In genomic region chr3:72274511-72275295, GRCh38 we compare ENCODE assay signal across 8 cellular contexts.
A peak's percentile ranks its signal among the peaks of the same experiment; 100 is the strongest.
DNase-seq lines count a peak whose midpoint lies in the region; ATAC-seq and TF ChIP-seq lines count a peak whose summit lies in the region.

No MANE protein-coding gene starts in this region.

- POLR2A ChIA-PET in activated naive CD8-positive, alpha-beta T cell treated with anti-CD3 and anti-CD28 coated beads, Interleukin-2, amount 10 ng/mL, durations not matched to agents 7 days and 5 days (lab: Charles Lee) = no interaction called here

- H3K4me3 Mint-ChIP-seq in activated naive CD8-positive, alpha-beta T cell treated with anti-CD3 and anti-CD28 coated beads, Interleukin-2, amount 10 ng/mL, durations not matched to agents 7 days and 5 days = peak overlapping the region; percentile 6
- no peak overlapping the region for H3K4me3 Mint-ChIP-seq in activated naive CD8-positive, alpha-beta T cell treated with anti-CD3 and anti-CD28 coated beads for 36 hours
- H3K4me3 Mint-ChIP-seq in mesothelial cell of epicardium = peak overlapping the region; percentile 15

- no peak for ATAC-seq in activated naive CD8-positive, alpha-beta T cell treated with anti-CD3 and anti-CD28 coated beads, Interleukin-2, amount 10 ng/mL, durations not matched to agents 7 days and 5 days (ENCODE audit: low read depth)
- ATAC-seq in HG03175 (IDR thresholded peaks at IDR 0.05; ENCODE audit: unreplicated experiment) = no peak
- no peak for ATAC-seq in GM21367 (IDR thresholded peaks at IDR 0.05; ENCODE audit: unreplicated experiment)
- no peak for ATAC-seq in GM18519 (IDR thresholded peaks at IDR 0.05; ENCODE audit: low FRiP score, unreplicated experiment)

- no peak for TF ChIP-seq CTCF in mesothelial cell of epicardium (IDR thresholded peaks at IDR 0.05; ENCODE audit: unreplicated experiment)

- no peak for DNase-seq in activated naive CD8-positive, alpha-beta T cell treated with anti-CD3 and anti-CD28 coated beads, Interleukin-2, amount 10 ng/mL, durations not matched to agents 7 days and 5 days
- no peak for DNase-seq in activated naive CD8-positive, alpha-beta T cell treated with anti-CD3 and anti-CD28 coated beads for 36 hours
- DNase-seq in NCI-H748 (lab: John Stamatoyannopoulos, UW; ENCODE audit: unreplicated experiment) = peak; percentile 76
- DNase-seq in central memory CD4-positive, alpha-beta T cell = peak; percentile 37
- no peak for DNase-seq in mesothelial cell of epicardium (ENCODE audit: low spot score in 2 of 2, unreplicated experiment in 2 of 2)

- no peaks in the 10 kb centered on the region for H3K9me3 Mint-ChIP-seq in activated naive CD8-positive, alpha-beta T cell treated with anti-CD3 and anti-CD28 coated beads, Interleukin-2, amount 10 ng/mL, durations not matched to agents 7 days and 5 days
- peaks cover 7% of the 10 kb centered on the region for H3K9me3 Mint-ChIP-seq in activated naive CD8-positive, alpha-beta T cell treated with anti-CD3 and anti-CD28 coated beads for 36 hours
- no peaks in the 10 kb centered on the region for H3K9me3 Mint-ChIP-seq in mesothelial cell of epicardium

- no peaks in the 10 kb centered on the region for H3K36me3 Mint-ChIP-seq in activated naive CD8-positive, alpha-beta T cell treated with anti-CD3 and anti-CD28 coated beads, Interleukin-2, amount 10 ng/mL, durations not matched to agents 7 days and 5 days
- H3K36me3 Mint-ChIP-seq in activated naive CD8-positive, alpha-beta T cell treated with anti-CD3 and anti-CD28 coated beads for 36 hours = no peaks in the 10 kb centered on the region
- no peaks in the 10 kb centered on the region for H3K36me3 Mint-ChIP-seq in mesothelial cell of epicardium

- H3K27ac Mint-ChIP-seq in activated naive CD8-positive, alpha-beta T cell treated with anti-CD3 and anti-CD28 coated beads, Interleukin-2, amount 10 ng/mL, durations not matched to agents 7 days and 5 days = no peak overlapping the region
- no peak overlapping the region for H3K27ac Mint-ChIP-seq in activated naive CD8-positive, alpha-beta T cell treated with anti-CD3 and anti-CD28 coated beads for 36 hours
- H3K27ac Mint-ChIP-seq in mesothelial cell of epicardium = peak overlapping the region; percentile 97

- H3K4me1 Mint-ChIP-seq in activated naive CD8-positive, alpha-beta T cell treated with anti-CD3 and anti-CD28 coated beads, Interleukin-2, amount 10 ng/mL, durations not matched to agents 7 days and 5 days = peaks cover 19% of the 10 kb centered on the region
- peaks cover 34% of the 10 kb centered on the region for H3K4me1 Mint-ChIP-seq in activated naive CD8-positive, alpha-beta T cell treated with anti-CD3 and anti-CD28 coated beads for 36 hours
- peaks cover 65% of the 10 kb centered on the region for H3K4me1 Mint-ChIP-seq in mesothelial cell of epicardium

- peaks cover 12% of the 10 kb centered on the region for H3K27me3 Mint-ChIP-seq in activated naive CD8-positive, alpha-beta T cell treated with anti-CD3 and anti-CD28 coated beads, Interleukin-2, amount 10 ng/mL, durations not matched to agents 7 days and 5 days
- H3K27me3 Mint-ChIP-seq in activated naive CD8-positive, alpha-beta T cell treated with anti-CD3 and anti-CD28 coated beads for 36 hours = peaks cover 4% of the 10 kb centered on the region
- H3K27me3 Mint-ChIP-seq in mesothelial cell of epicardium (ENCODE audit: low read depth) = no peaks in the 10 kb centered on the region

Comparison
In these comparisons a context has a peak if more than half of its experiments do, and no peak if none do; other contexts are left out.
1. DNase-seq: peak in NCI-H748 (single experiment) and central memory CD4-positive, alpha-beta T cell (single experiment); none in activated naive CD8-positive, alpha-beta T cell treated with anti-CD3 and anti-CD28 coated beads, Interleukin-2, amount 10 ng/mL, durations not matched to agents 7 days and 5 days (single experiment), activated naive CD8-positive, alpha-beta T cell treated with anti-CD3 and anti-CD28 coated beads for 36 hours (single experiment) and mesothelial cell of epicardium (0 of 2).